In the genomic region with DNA sequence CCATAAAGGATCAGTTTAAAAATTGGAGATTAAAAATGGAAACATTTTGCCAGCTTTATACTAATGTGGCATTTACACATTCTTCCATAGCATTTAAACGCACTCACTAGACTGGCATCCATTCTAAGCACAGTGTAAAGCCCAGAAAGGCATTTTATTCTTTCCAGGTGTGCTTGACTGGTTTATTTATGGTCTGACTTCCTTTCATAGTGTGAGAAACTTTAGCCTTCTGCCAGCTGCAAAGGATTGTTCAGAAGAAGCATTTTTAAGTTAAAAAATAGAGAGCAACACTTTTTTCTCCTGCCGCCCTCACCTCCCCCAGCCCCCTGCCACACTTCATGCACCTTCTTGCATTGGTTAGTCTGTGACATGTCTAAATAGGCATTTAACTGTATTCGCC, we compare ENCODE assay signal across 37 cellular contexts.
"Had no signal": no experiment of that assay in that cellular context is flagged by ENCODE, and none has a peak within 500 bp of the region (broad histone marks: within the 10 kb centered on the region; RNA-seq: fewer than 3 reads in every experiment).

No MANE protein-coding gene starts in this region.

- H3K27ac ChIP-seq: ascending aorta, cardiac muscle cell, WERI-Rb-1 had no signal

- H3K36me3 Mint-ChIP-seq: activated CD4-positive, alpha-beta memory T cell treated with anti-CD3 and anti-CD28 coated beads for 36 hours; activated naive CD4-positive, alpha-beta T cell treated with anti-CD3 and anti-CD28 coated beads, Interleukin-2, amount 10 ng/mL, durations not matched to agents 7 days and 5 days; activated naive CD4-positive, alpha-beta T cell treated with anti-CD3 and anti-CD28 coated beads, Interleukin-2, amount 50 U/mL, for 24 hours; activated naive CD8-positive, alpha-beta T cell; activated naive CD8-positive, alpha-beta T cell treated with anti-CD3 and anti-CD28 coated beads, Interleukin-2, amount 10 ng/mL, durations not matched to agents 7 days and 5 days; brain; T-cell; WTC11 had no signal

- DNase-seq: activated CD4-positive, alpha-beta memory T cell treated with anti-CD3 and anti-CD28 coated beads for 36 hours; activated CD4-positive, alpha-beta T cell treated with anti-CD3 and anti-CD28 coated beads for 1 hour; activated CD4-positive, alpha-beta T cell treated with anti-CD3 and anti-CD28 coated beads for 36 hours; activated CD4-positive, alpha-beta T cell treated with anti-CD3 and anti-CD28 coated beads, Interleukin-2, amount 10 ng/mL, durations not matched to agents 24 days and 14 days; activated CD4-positive, alpha-beta T cell treated with anti-CD3 and anti-CD28 coated beads, Interleukin-2, amount 50 U/mL, for 1 hour; activated CD4-positive, alpha-beta T cell treated with anti-CD3 and anti-CD28 coated beads, Interleukin-2, amount 50 U/mL, for 4 hours; activated CD4-positive, CD25-positive, alpha-beta regulatory T cell; activated CD8-positive, alpha-beta memory T cell treated with anti-CD3 and anti-CD28 coated beads, Interleukin-2, amount 50 U/mL, for 4 hours; activated CD8-positive, alpha-beta T cell treated with anti-CD3 and anti-CD28 coated beads for 36 hours; activated effector memory CD4-positive, alpha-beta T cell treated with anti-CD3 and anti-CD28 coated beads, Interleukin-2, amount 50 U/mL, for 16 hours; activated naive CD4-positive, alpha-beta T cell treated with anti-CD3 and anti-CD28 coated beads, Interleukin-2, amount 10 ng/mL, durations not matched to agents 7 days and 5 days; activated naive CD4-positive, alpha-beta T cell treated with Interleukin-2 at 50 U/mL for 16 hours; activated naive CD8-positive, alpha-beta T cell treated with anti-CD3 and anti-CD28 coated beads, Interleukin-2, amount 10 ng/mL, durations not matched to agents 7 days and 5 days; activated naive CD8-positive, alpha-beta T cell treated with anti-CD3 and anti-CD28 coated beads, Interleukin-2, amount 50 U/mL, for 24 hours; activated T-cell treated with anti-CD3 and anti-CD28 coated beads for 4 hours; activated T-cell treated with anti-CD3 and anti-CD28 coated beads, Interleukin-2, amount 50 U/mL, for 1 hour; activated T-cell treated with anti-CD3 and anti-CD28 coated beads, Interleukin-2, amount 50 U/mL, for 4 hours; activated T-cell treated with anti-CD3 and anti-CD28 coated beads, Interleukin-2, amount 50 U/mL, for 72 hours; amygdala; anterior cingulate cortex; caudate nucleus; cerebellar nuclear complex; T-cell; T-helper 2 cell; T-helper 9 cell; WERI-Rb-1 had no signal

- H3K36me3 ChIP-seq: ascending aorta, cardiac muscle cell, WERI-Rb-1 had no signal

- ATAC-seq: activated CD4-positive, alpha-beta T cell treated with anti-CD3 and anti-CD28 coated beads for 36 hours; activated CD4-positive, CD25-positive, alpha-beta regulatory T cell treated with anti-CD3 and anti-CD28 coated beads, Interleukin-2, amount 50 U/mL, for 24 hours; activated CD8-positive, alpha-beta T cell treated with anti-CD3 and anti-CD28 coated beads for 36 hours; activated naive CD8-positive, alpha-beta T cell treated with anti-CD3 and anti-CD28 coated beads, Interleukin-2, amount 50 U/mL, for 24 hours; activated T-cell treated with anti-CD3 and anti-CD28 coated beads, Interleukin-2, amount 50 U/mL, for 4 hours; activated T-cell treated with anti-CD3 and anti-CD28 coated beads, Interleukin-2, amount 50 U/mL, for 72 hours; activated T-helper 17 cell treated with anti-CD3 and anti-CD28 coated beads, Interleukin-2, amount 50 U/mL, for 72 hours; T-cell; WTC11 had no signal

- H3K4me1 ChIP-seq: ascending aorta had no signal

- H3K9me3 ChIP-seq: ascending aorta had no signal

- H3K27me3 Mint-ChIP-seq: activated CD4-positive, alpha-beta memory T cell treated with anti-CD3 and anti-CD28 coated beads for 36 hours; activated naive CD4-positive, alpha-beta T cell treated with anti-CD3 and anti-CD28 coated beads, Interleukin-2, amount 10 ng/mL, durations not matched to agents 7 days and 5 days; activated naive CD8-positive, alpha-beta T cell treated with anti-CD3 and anti-CD28 coated beads, Interleukin-2, amount 50 U/mL, for 24 hours; central memory CD8-positive, alpha-beta T cell had no signal

- H3K27ac Mint-ChIP-seq: activated CD4-positive, alpha-beta memory T cell treated with anti-CD3 and anti-CD28 coated beads for 36 hours; activated CD4-positive, alpha-beta T cell treated with anti-CD3 and anti-CD28 coated beads for 36 hours; activated CD4-positive, alpha-beta T cell treated with anti-CD3 and anti-CD28 coated beads, Interleukin-2, amount 10 ng/mL, durations not matched to agents 24 days and 14 days; activated CD8-positive, alpha-beta T cell treated with anti-CD3 and anti-CD28 coated beads for 36 hours; activated naive CD4-positive, alpha-beta T cell treated with anti-CD3 and anti-CD28 coated beads, Interleukin-2, amount 10 ng/mL, durations not matched to agents 7 days and 5 days; activated naive CD4-positive, alpha-beta T cell treated with anti-CD3 and anti-CD28 coated beads, Interleukin-2, amount 50 U/mL, for 24 hours; activated naive CD8-positive, alpha-beta T cell; activated naive CD8-positive, alpha-beta T cell treated with anti-CD3 and anti-CD28 coated beads, Interleukin-2, amount 10 ng/mL, durations not matched to agents 7 days and 5 days; activated naive CD8-positive, alpha-beta T cell treated with anti-CD3 and anti-CD28 coated beads, Interleukin-2, amount 50 U/mL, for 24 hours; activated T-cell treated with anti-CD3 and anti-CD28 coated beads, Interleukin-2, amount 50 U/mL, for 72 hours; activated T-helper 1 cell treated with anti-CD3 and anti-CD28 coated beads, Interleukin-12 subunit alpha, Interleukin-12 subunit beta, Interleukin-2, Interleukin-4 antibody, amounts not matched to agents 30 ng/mL and 10 ng/mL and 1 ng/mL, durations not matched to agents 14 hours and 24 hours and 36 hours; activated T-helper 17 cell treated with anti-CD3 and anti-CD28 coated beads, Interleukin-2, amount 50 U/mL, for 72 hours; T-cell; T-helper 2 cell treated with Interferon-gamma antibody and Interleukin-4, amounts not matched to agents 5 μg/mL and 100 μg/mL, for 36 hours; WTC11 had no signal

- H3K4me3 Mint-ChIP-seq: activated CD4-positive, alpha-beta memory T cell treated with anti-CD3 and anti-CD28 coated beads for 36 hours; activated CD4-positive, alpha-beta T cell treated with anti-CD3 and anti-CD28 coated beads for 36 hours; activated CD4-positive, alpha-beta T cell treated with anti-CD3 and anti-CD28 coated beads, Interleukin-2, amount 10 ng/mL, durations not matched to agents 24 days and 14 days; activated CD8-positive, alpha-beta T cell treated with anti-CD3 and anti-CD28 coated beads for 36 hours; activated naive CD4-positive, alpha-beta T cell treated with anti-CD3 and anti-CD28 coated beads, Interleukin-2, amount 10 ng/mL, durations not matched to agents 7 days and 5 days; activated naive CD4-positive, alpha-beta T cell treated with anti-CD3 and anti-CD28 coated beads, Interleukin-2, amount 50 U/mL, for 24 hours; activated naive CD8-positive, alpha-beta T cell; activated naive CD8-positive, alpha-beta T cell treated with anti-CD3 and anti-CD28 coated beads, Interleukin-2, amount 10 ng/mL, durations not matched to agents 7 days and 5 days; activated naive CD8-positive, alpha-beta T cell treated with anti-CD3 and anti-CD28 coated beads, Interleukin-2, amount 50 U/mL, for 24 hours; activated T-cell treated with anti-CD3 and anti-CD28 coated beads, Interleukin-2, amount 50 U/mL, for 4 hours; activated T-cell treated with anti-CD3 and anti-CD28 coated beads, Interleukin-2, amount 50 U/mL, for 72 hours; activated T-helper 1 cell treated with anti-CD3 and anti-CD28 coated beads, Interleukin-12 subunit alpha, Interleukin-12 subunit beta, Interleukin-2, Interleukin-4 antibody, amounts not matched to agents 30 ng/mL and 10 ng/mL and 1 ng/mL, durations not matched to agents 14 hours and 24 hours and 36 hours; activated T-helper 17 cell treated with anti-CD3 and anti-CD28 coated beads, Interleukin-2, amount 50 U/mL, for 72 hours; brain; central memory CD8-positive, alpha-beta T cell; T-cell; T-helper 2 cell treated with Interferon-gamma antibody and Interleukin-4, amounts not matched to agents 5 μg/mL and 100 μg/mL, for 36 hours; WTC11 had no signal

- H3K9me3 Mint-ChIP-seq: activated CD4-positive, alpha-beta memory T cell treated with anti-CD3 and anti-CD28 coated beads for 36 hours; activated CD4-positive, alpha-beta T cell treated with anti-CD3 and anti-CD28 coated beads, Interleukin-2, amount 10 ng/mL, durations not matched to agents 24 days and 14 days; activated CD8-positive, alpha-beta T cell treated with anti-CD3 and anti-CD28 coated beads for 36 hours; activated naive CD4-positive, alpha-beta T cell treated with anti-CD3 and anti-CD28 coated beads, Interleukin-2, amount 10 ng/mL, durations not matched to agents 7 days and 5 days; activated naive CD4-positive, alpha-beta T cell treated with anti-CD3 and anti-CD28 coated beads, Interleukin-2, amount 50 U/mL, for 24 hours; activated naive CD8-positive, alpha-beta T cell treated with anti-CD3 and anti-CD28 coated beads, Interleukin-2, amount 10 ng/mL, durations not matched to agents 7 days and 5 days; activated naive CD8-positive, alpha-beta T cell treated with anti-CD3 and anti-CD28 coated beads, Interleukin-2, amount 50 U/mL, for 24 hours; activated T-cell treated with anti-CD3 and anti-CD28 coated beads, Interleukin-2, amount 50 U/mL, for 4 hours; activated T-cell treated with anti-CD3 and anti-CD28 coated beads, Interleukin-2, amount 50 U/mL, for 72 hours; activated T-helper 1 cell treated with anti-CD3 and anti-CD28 coated beads, Interleukin-12 subunit alpha, Interleukin-12 subunit beta, Interleukin-2, Interleukin-4 antibody, amounts not matched to agents 30 ng/mL and 10 ng/mL and 1 ng/mL, durations not matched to agents 14 hours and 24 hours and 36 hours; activated T-helper 17 cell treated with anti-CD3 and anti-CD28 coated beads, Interleukin-2, amount 50 U/mL, for 72 hours; central memory CD8-positive, alpha-beta T cell; T-helper 2 cell treated with Interferon-gamma antibody and Interleukin-4, amounts not matched to agents 5 μg/mL and 100 μg/mL, for 36 hours; WTC11 had no signal

- H3K4me3 ChIP-seq: ascending aorta, cardiac muscle cell had no signal

- H3K4me1 Mint-ChIP-seq: activated CD4-positive, alpha-beta T cell treated with anti-CD3 and anti-CD28 coated beads for 36 hours; activated CD4-positive, alpha-beta T cell treated with anti-CD3 and anti-CD28 coated beads, Interleukin-2, amount 10 ng/mL, durations not matched to agents 24 days and 14 days; activated naive CD4-positive, alpha-beta T cell treated with anti-CD3 and anti-CD28 coated beads, Interleukin-2, amount 10 ng/mL, durations not matched to agents 7 days and 5 days; activated naive CD4-positive, alpha-beta T cell treated with anti-CD3 and anti-CD28 coated beads, Interleukin-2, amount 50 U/mL, for 24 hours; activated naive CD8-positive, alpha-beta T cell treated with anti-CD3 and anti-CD28 coated beads, Interleukin-2, amount 10 ng/mL, durations not matched to agents 7 days and 5 days; activated naive CD8-positive, alpha-beta T cell treated with anti-CD3 and anti-CD28 coated beads, Interleukin-2, amount 50 U/mL, for 24 hours; activated T-helper 17 cell treated with anti-CD3 and anti-CD28 coated beads, Interleukin-2, amount 50 U/mL, for 72 hours; central memory CD8-positive, alpha-beta T cell; T-cell had no signal

- H3K27me3 ChIP-seq: ascending aorta, cardiac muscle cell had no signal
